1 cellular context compared by ENCODE assay signal in the genomic region with DNA sequence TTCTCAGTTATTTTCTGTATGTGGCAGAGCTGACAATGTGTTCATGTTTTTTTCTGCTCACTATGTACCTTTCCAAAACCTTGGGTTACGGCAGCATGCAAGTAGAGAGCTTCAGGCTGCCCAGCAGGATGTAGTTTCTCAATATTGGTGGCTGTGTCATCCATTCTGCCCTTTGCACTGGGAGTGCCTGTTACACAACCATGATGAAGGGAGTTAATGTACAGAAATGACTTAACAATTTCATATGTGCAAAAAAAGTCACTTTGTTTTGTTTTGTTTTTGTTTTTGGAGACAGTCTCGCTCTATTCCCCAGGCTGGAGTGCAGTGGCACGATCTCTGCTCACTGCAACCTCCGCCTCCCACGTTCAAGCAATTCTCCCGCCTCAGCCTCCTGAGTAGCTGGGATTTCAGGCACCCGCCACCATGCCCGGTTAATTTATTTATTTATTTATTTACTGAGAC.
TF ChIP-seq lines count a peak whose summit lies in the region.

No MANE protein-coding gene starts in this region.

TF ChIP-seq in GM23338, 12 proteins besides CTCF, POLR2A, EP300 and RAD21 (continued from another document):
- TF ChIP-seq, protein P1, sequence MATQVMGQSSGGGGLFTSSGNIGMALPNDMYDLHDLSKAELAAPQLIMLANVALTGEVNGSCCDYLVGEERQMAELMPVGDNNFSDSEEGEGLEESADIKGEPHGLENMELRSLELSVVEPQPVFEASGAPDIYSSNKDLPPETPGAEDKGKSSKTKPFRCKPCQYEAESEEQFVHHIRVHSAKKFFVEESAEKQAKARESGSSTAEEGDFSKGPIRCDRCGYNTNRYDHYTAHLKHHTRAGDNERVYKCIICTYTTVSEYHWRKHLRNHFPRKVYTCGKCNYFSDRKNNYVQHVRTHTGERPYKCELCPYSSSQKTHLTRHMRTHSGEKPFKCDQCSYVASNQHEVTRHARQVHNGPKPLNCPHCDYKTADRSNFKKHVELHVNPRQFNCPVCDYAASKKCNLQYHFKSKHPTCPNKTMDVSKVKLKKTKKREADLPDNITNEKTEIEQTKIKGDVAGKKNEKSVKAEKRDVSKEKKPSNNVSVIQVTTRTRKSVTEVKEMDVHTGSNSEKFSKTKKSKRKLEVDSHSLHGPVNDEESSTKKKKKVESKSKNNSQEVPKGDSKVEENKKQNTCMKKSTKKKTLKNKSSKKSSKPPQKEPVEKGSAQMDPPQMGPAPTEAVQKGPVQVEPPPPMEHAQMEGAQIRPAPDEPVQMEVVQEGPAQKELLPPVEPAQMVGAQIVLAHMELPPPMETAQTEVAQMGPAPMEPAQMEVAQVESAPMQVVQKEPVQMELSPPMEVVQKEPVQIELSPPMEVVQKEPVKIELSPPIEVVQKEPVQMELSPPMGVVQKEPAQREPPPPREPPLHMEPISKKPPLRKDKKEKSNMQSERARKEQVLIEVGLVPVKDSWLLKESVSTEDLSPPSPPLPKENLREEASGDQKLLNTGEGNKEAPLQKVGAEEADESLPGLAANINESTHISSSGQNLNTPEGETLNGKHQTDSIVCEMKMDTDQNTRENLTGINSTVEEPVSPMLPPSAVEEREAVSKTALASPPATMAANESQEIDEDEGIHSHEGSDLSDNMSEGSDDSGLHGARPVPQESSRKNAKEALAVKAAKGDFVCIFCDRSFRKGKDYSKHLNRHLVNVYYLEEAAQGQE (IDR thresholded peaks at IDR 0.05; ENCODE audit: unreplicated experiment): no peak
- TF ChIP-seq EZH2phosphoT487 (IDR thresholded peaks at IDR 0.05; ENCODE audit: unreplicated experiment): no peak
- no peak for TF ChIP-seq ZNF331 (CRISPR knock-in tag; IDR thresholded peaks at IDR 0.05; ENCODE audit: low read depth)
- TF ChIP-seq ETS1 (IDR thresholded peaks at IDR 0.05): no peak
- no peak for TF ChIP-seq EZH2 (IDR thresholded peaks at IDR 0.05; ENCODE audit: low read depth, unreplicated experiment)
- no peak for TF ChIP-seq ZNF462 (CRISPR knock-in tag; IDR thresholded peaks at IDR 0.05)
- no peak for TF ChIP-seq STAT1 (IDR thresholded peaks at IDR 0.05; ENCODE audit: unreplicated experiment)
TF ChIP-seq in GM23338: peak in this region for 0.
